8 cellular contexts compared by ENCODE assay signal in genomic region chr17:75940727-75941441, GRCh38. TPM values are rescaled to one million over a fixed set of nuclear protein-coding genes. Genes with fewer than 3 reads are reported as not detected.
A peak's percentile ranks its signal among the peaks of the same experiment; 100 is the strongest.
DNase-seq lines count a peak whose midpoint lies in the region; ATAC-seq and TF ChIP-seq lines count a peak whose summit lies in the region.

TSS of gene FBF1 (minus strand) at chr17:75941042. CDS start at chr17:75938149, 2,893 bp downstream.

- H3K27ac ChIP-seq in CD4-positive, alpha-beta memory T cell (ENCODE audit: low read depth, low read length) = peak within 1 kb of the TSS; percentile 86
- H3K27ac ChIP-seq in ectodermal cell (ENCODE audit: insufficient read depth, low read depth, low read length, poor library complexity, severe bottlenecking) = peak within 1 kb of the TSS; percentile 33
- peak within 1 kb of the TSS; percentile 87 to 93 for H3K27ac ChIP-seq in lung (ENCODE audit: low read depth in 1 of 2, low read length in 1 of 2)

- peak; percentile 90 for ATAC-seq in GM19467 (IDR thresholded peaks at IDR 0.05; ENCODE audit: unreplicated experiment)
- peak; percentile 100 for ATAC-seq in lung (ENCODE audit: insufficient read depth, low FRiP score)

- no peaks in the 10 kb centered on the region for H3K27me3 Mint-ChIP-seq in CD4-positive, alpha-beta memory T cell

- peak; percentile 82 to 89 (median 84) for DNase-seq in CD4-positive, alpha-beta memory T cell
- peak; percentile 74 for DNase-seq in HS-5 (ENCODE audit: low read depth)
- peak; percentile 26 for DNase-seq in NK-92 (lab: John Stamatoyannopoulos, UW; ENCODE audit: unreplicated experiment)
- peak; percentile 63 to 83 for DNase-seq in activated CD8-positive, alpha-beta memory T cell treated with anti-CD3 and anti-CD28 coated beads for 1 hour (ENCODE audit: extremely low read depth in 1 of 2, low read depth in 1 of 2)
- DNase-seq in lung (ENCODE audit: low spot score) = peak; percentile 95
- DNase-seq in stimulated activated CD4-positive, alpha-beta T cell treated with anti-CD3 and anti-CD28 coated beads, TNF-alpha, amount 100 ng/mL, for 24 hours (ENCODE audit: low read depth in 3 of 3) = peak; percentile 81 to 90 (median 81)

- TF ChIP-seq CTCF in lung (IDR thresholded peaks at IDR 0.05; ENCODE audit: control extremely low read depth, extremely low read depth) = no peak

- H3K27ac Mint-ChIP-seq in CD4-positive, alpha-beta memory T cell = peak within 1 kb of the TSS; percentile 48 to 96 (median 92)

- no peaks in the 10 kb centered on the region for H3K27me3 ChIP-seq in CD4-positive, alpha-beta memory T cell (ENCODE audit: insufficient read depth, low read length)
- H3K27me3 ChIP-seq in ectodermal cell (ENCODE audit: control insufficient read depth, insufficient read depth, low read length, poor library complexity, severe bottlenecking) (no peaks in the 10 kb centered on the region), lung (ENCODE audit: control insufficient read depth, insufficient read depth) (no peaks in the 10 kb centered on the region)

- H3K4me3 Mint-ChIP-seq in CD4-positive, alpha-beta memory T cell = peak within 1 kb of the TSS; percentile 84 to 93 (median 90)

- H3K36me3 Mint-ChIP-seq in CD4-positive, alpha-beta memory T cell = peaks cover 0 to 4% of the 10 kb centered on the region in 2 donors

- intact Hi-C loops in CD4-positive, alpha-beta memory T cell (cut with micrococcal nuclease) = loop anchor here (1.0 to 2.0 kb wide), 3 partner anchors 36 to 44 kb away; partner anchors contain the start of genes ACOX1, TEN1 and TRIM65

- H3K4me3 ChIP-seq in CD4-positive, alpha-beta memory T cell (ENCODE audit: low read length in 2 of 2) = peak within 1 kb of the TSS; percentile 63 to 74
- peak within 1 kb of the TSS; percentile 90 for H3K4me3 ChIP-seq in ectodermal cell (ENCODE audit: insufficient read depth, low read depth, low read length)
- peak within 1 kb of the TSS; percentile 96 for H3K4me3 ChIP-seq in lung

- H3K9me3 Mint-ChIP-seq in CD4-positive, alpha-beta memory T cell = no peaks in the 10 kb centered on the region

- WGBS in ectodermal cell, 2 experiments = 0 to 1% methylated on average over 63 of the region's 63 CpGs
- WGBS in lung, 2 donors = 0% methylated on average over 60 to 63 of the region's 63 CpGs

- H3K36me3 ChIP-seq in CD4-positive, alpha-beta memory T cell (ENCODE audit: insufficient read depth, low read length) = peaks cover 1% of the 10 kb centered on the region
- H3K36me3 ChIP-seq in ectodermal cell (ENCODE audit: control insufficient read depth, insufficient read depth, low read length) (no peaks in the 10 kb centered on the region), lung (ENCODE audit: control insufficient read depth in 2 of 2, insufficient read depth in 2 of 2, low read length in 2 of 2) (peaks cover 1 to 7% of the 10 kb centered on the region in 2 donors)

- no peaks in the 10 kb centered on the region for H3K9me3 ChIP-seq in CD4-positive, alpha-beta memory T cell (ENCODE audit: control insufficient read depth in 1 of 2, low read length in 2 of 2)
- no peaks in the 10 kb centered on the region for H3K9me3 ChIP-seq in ectodermal cell (ENCODE audit: control insufficient read depth, low read length)
- H3K9me3 ChIP-seq in lung (ENCODE audit: control insufficient read depth in 2 of 2, insufficient read depth in 1 of 2, low read length in 1 of 2) = no peaks in the 10 kb centered on the region

- H3K4me1 ChIP-seq in CD4-positive, alpha-beta memory T cell (ENCODE audit: insufficient read depth, low read length) = peaks cover 10% of the 10 kb centered on the region
- H3K4me1 ChIP-seq in ectodermal cell (ENCODE audit: control insufficient read depth, insufficient read depth, low read length) = no peaks in the 10 kb centered on the region
- peaks cover 0 to 3% of the 10 kb centered on the region in 2 donors for H3K4me1 ChIP-seq in lung (ENCODE audit: control insufficient read depth in 2 of 2, insufficient read depth in 2 of 2, low read length in 2 of 2)

- CTCF ChIA-PET in CD4-positive, alpha-beta memory T cell (lab: Charles Lee; ENCODE audit: partially characterized antibody) = interaction anchor here (0.6 to 1.5 kb wide), 7 partner anchors 11 to 187 kb away, joined by 3 to 6 read pairs (median 3); no protein-coding TSS in a partner anchor

- POLR2A ChIA-PET in CD4-positive, alpha-beta memory T cell (lab: Charles Lee; ENCODE audit: partially characterized antibody) = interaction anchor here (0.6 to 1.7 kb wide), 13 partner anchors 16 to 413 kb away, joined by 3 to 10 read pairs (median 3); partner anchors contain the start of genes ACOX1, EXOC7, MRPL38 and PRPSAP1

- peaks cover 7 to 14% (median 10%) of the 10 kb centered on the region in 4 donors for H3K4me1 Mint-ChIP-seq in CD4-positive, alpha-beta memory T cell

RNA-seq across cellular contexts. Expression of gene FBF1, which starts in this region (rescaled TPM):
- total RNA-seq in CD4-positive, alpha-beta memory T cell = 10 to 100 TPM; 39.6 to 42.7 TPM
- polyA plus RNA-seq in CD4-positive, alpha-beta memory T cell = 1 to 10 TPM; 3.7 to 4.0 TPM
- 19.1 TPM for polyA plus RNA-seq in ectodermal cell (2013, experiment 1 of 4)
- 17.9 TPM for polyA plus RNA-seq in ectodermal cell (2013, experiment 2 of 4)
- polyA plus RNA-seq in ectodermal cell (2013, experiment 3 of 4) = 12.4 TPM
- 18.7 TPM for polyA plus RNA-seq in ectodermal cell (2013, experiment 4 of 4)
- 10 to 100 TPM; 14.5 to 18.7 TPM for total RNA-seq in lung
- polyA plus RNA-seq in lung = 10 to 100 TPM in 1 of 2 donors, 1 to 10 TPM in 1; 4.6 to 11.6 TPM

Comparison
In these comparisons a context has a peak if more than half of its experiments do, and no peak if none do; other contexts are left out.
1. Peak in every context shown above with its lines: DNase-seq, ATAC-seq, H3K4me3 ChIP-seq and H3K27ac ChIP-seq.
2. DNase-seq: peak in every context shown above with its lines; median percentile 95 in lung; 84 in CD4-positive, alpha-beta memory T cell; 81 in stimulated activated CD4-positive, alpha-beta T cell treated with anti-CD3 and anti-CD28 coated beads, TNF-alpha, amount 100 ng/mL, for 24 hours; 74 in HS-5; 73 in activated CD8-positive, alpha-beta memory T cell treated with anti-CD3 and anti-CD28 coated beads for 1 hour; 26 in NK-92.
3. H3K27ac ChIP-seq: peak in every context shown above with its lines; median percentile 90 in lung; 86 in CD4-positive, alpha-beta memory T cell; 33 in ectodermal cell.